ENCODE assay signal across 8 cellular contexts in genomic region chr11:133956650-133957633, GRCh38. TPM values are rescaled to one million over a fixed set of nuclear protein-coding genes. Genes with fewer than 3 reads are reported as not detected.
A peak's percentile ranks its signal among the peaks of the same experiment; 100 is the strongest.
DNase-seq lines count a peak whose midpoint lies in the region; ATAC-seq and TF ChIP-seq lines count a peak whose summit lies in the region.

Gene IGSF9B, minus strand, starts transcription at chr11:133956968. Its CDS starts 214 bp downstream, at chr11:133956754.

- H3K9ac ChIP-seq in PC-3 (ENCODE audit: low read length): no peak within 1 kb of the TSS

- intact Hi-C loops in PC-3 (cut with micrococcal nuclease) (no loop called here), stomach (cut with DNase I; ENCODE audit: low total_unique reads) (no loop called here)

- H3K4me2 ChIP-seq in PC-3 (ENCODE audit: low read length): peak within 1 kb of the TSS; percentile 74

- peak within 1 kb of the TSS; percentile 64 for H3K4me3 ChIP-seq in PC-3 (ENCODE audit: low read length)
- H3K4me3 ChIP-seq in fibroblast of villous mesenchyme (ENCODE audit: low read depth, low read length): peak within 1 kb of the TSS; percentile 59
- H3K4me3 ChIP-seq in stomach: peak within 1 kb of the TSS; percentile 66 to 77 (median 76)

- no peak for TF ChIP-seq POLR2A in stomach (IDR thresholded peaks at IDR 0.05)

- peak within 1 kb of the TSS; percentile 87 for H3K27ac Mint-ChIP-seq in neural crest cell (ENCODE audit: unreplicated experiment)

- TF ChIP-seq EP300 in stomach (IDR thresholded peaks at IDR 0.05): no peak

- no peaks in the 10 kb centered on the region for H3F3A ChIP-seq in PC-3 (ENCODE audit: low read length, unreplicated experiment)

- H4K20me1 ChIP-seq in PC-3 (ENCODE audit: low read length): no peaks in the 10 kb centered on the region

- BruUV-seq in PC-3 (replicated peaks; lab: Mats Ljungman, UMichigan): no TSS peak

- TF ChIP-seq CTCF in PC-3 (conservative IDR thresholded peaks at IDR 0.05; ENCODE audit: low read depth, low read length): no peak
- no peak for TF ChIP-seq CTCF in fibroblast of villous mesenchyme (IDR thresholded peaks at IDR 0.05; ENCODE audit: insufficient read depth, low read depth, low read length)
- no peak for TF ChIP-seq CTCF in neural crest cell (conservative IDR thresholded peaks at IDR 0.05)
- no peak for TF ChIP-seq CTCF in stomach (IDR thresholded peaks at IDR 0.05)

- POLR2A ChIA-PET in PC-3 (lab: Charles Lee; ENCODE audit: unreplicated experiment): no interaction called here

- H3K27me3 ChIP-seq in PC-3 (ENCODE audit: low read length): peaks cover 41% of the 10 kb centered on the region
- H3K27me3 ChIP-seq in stomach: peaks cover 0 to 67% (median 33%) of the 10 kb centered on the region in 3 donors

- CTCF ChIA-PET in PC-3 (lab: Charles Lee): no interaction called here

- no peaks in the 10 kb centered on the region for H3K9me3 Mint-ChIP-seq in neural crest cell

- H3K9me3 ChIP-seq in PC-3 (ENCODE audit: low read length): no peaks in the 10 kb centered on the region
- H3K9me3 ChIP-seq in stomach: no peaks in the 10 kb centered on the region

- DNase-seq in C1 segment of cervical spinal cord (lab: John Stamatoyannopoulos, UW) (peak; percentile 32 to 96 (median 70)), PC-3 (peak; percentile 74), activated gamma-delta T cell (lab: John Stamatoyannopoulos, UW) (peak; percentile 84), fibroblast of villous mesenchyme (ENCODE audit: low read depth) (peak; percentile 49), neural crest cell (ENCODE audit: low read depth, low spot score) (peak; percentile 77), stomach (peak; percentile 89)

- H3K36me3 Mint-ChIP-seq in neural crest cell (ENCODE audit: low read depth): no peaks in the 10 kb centered on the region

- H3K27ac ChIP-seq in PC-3 (ENCODE audit: low read length): no peak within 1 kb of the TSS
- peak within 1 kb of the TSS; percentile 26 to 90 (median 80) for H3K27ac ChIP-seq in stomach

- peak within 1 kb of the TSS; percentile 91 for H3K4me3 Mint-ChIP-seq in neural crest cell

- H3K27me3 Mint-ChIP-seq in neural crest cell (ENCODE audit: low read depth): peaks cover 90% of the 10 kb centered on the region

- no peaks in the 10 kb centered on the region for H3K9me2 ChIP-seq in PC-3 (replicated peaks; ENCODE audit: low read length)

- no peaks in the 10 kb centered on the region for H3K79me2 ChIP-seq in PC-3 (ENCODE audit: low read length)

- H3K36me3 ChIP-seq in PC-3 (ENCODE audit: low read depth, low read length): no peaks in the 10 kb centered on the region
- H3K36me3 ChIP-seq in stomach: no peaks in the 10 kb centered on the region

- H3K4me1 ChIP-seq in PC-3 (ENCODE audit: insufficient read depth, low read length): 0 out of 2 replicates have a peak, but pooled peaks cover 5% of the 10 kb centered on the region
- H3K4me1 ChIP-seq in stomach: peaks cover 19 to 58% (median 39%) of the 10 kb centered on the region in 4 donors

- peaks cover 24% of the 10 kb centered on the region for H3K4me1 Mint-ChIP-seq in neural crest cell

- ATAC-seq in GM19372 (IDR thresholded peaks at IDR 0.05; ENCODE audit: low read depth, unreplicated experiment) (peak; percentile 99), HG03520 (IDR thresholded peaks at IDR 0.05; ENCODE audit: unreplicated experiment) (peak; percentile 98), PC-3 (peak; percentile 97)

- H2AFZ ChIP-seq in PC-3 (ENCODE audit: low read length): peak within 1 kb of the TSS; percentile 75

- WGBS in stomach, 5 donors: 1% methylated on average over 30 to 100 of the region's 100 CpGs

RNA-seq across cellular contexts. Expression of gene IGSF9B, which starts in this region (rescaled TPM):
- total RNA-seq in PC-3 (2014; rRNA removed) (0.58 and 1.3 TPM in 2 replicates), fibroblast of villous mesenchyme (under 0.01 TPM in 1 of 2 replicates, not detected in the other), neural crest cell (10.4 and 12.9 TPM in 2 replicates), stomach (10 to 100 TPM in 2 of 5 donors, 1 to 10 TPM in 2, under 1 TPM in 1; 0.58 to 22.3 (median 5.5) TPM)
- polyA plus RNA-seq in stomach: 1 to 10 TPM in 1 of 3 donors, under 1 TPM in 1, not detected in 1; 0.44 to 3.1 TPM

Comparison
In these comparisons a context has a peak if more than half of its experiments do, and no peak if none do; other contexts are left out.
1. Peak in DNase-seq and H3K4me3 ChIP-seq in fibroblast of villous mesenchyme; RNA of the gene not detected or under 1 TPM.